In the genomic region with DNA sequence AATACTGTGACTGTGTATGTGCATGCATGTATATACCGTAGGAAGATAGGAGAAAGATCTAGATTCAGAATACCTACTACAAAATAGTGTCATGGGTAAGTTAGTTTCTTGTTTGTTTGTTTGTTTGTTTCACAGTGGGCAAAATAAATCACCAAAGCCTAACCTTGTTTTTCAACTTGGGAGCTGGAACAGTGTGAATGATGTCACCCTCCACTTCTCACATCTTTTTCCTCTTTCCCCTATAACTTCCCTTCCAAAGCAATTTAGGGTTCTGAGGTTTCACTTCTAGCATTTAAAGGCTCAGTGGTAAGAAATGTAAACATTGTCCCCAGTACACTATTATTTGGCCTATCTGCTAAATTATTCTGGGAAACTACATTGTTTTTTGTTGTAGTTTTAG, we compare ENCODE assay signal across 1 cellular context.
TF ChIP-seq lines count a peak whose summit lies in the region.

No MANE protein-coding gene starts in this region.

TF ChIP-seq in K562, 482 proteins besides CTCF, POLR2A, EP300 and RAD21:
- TF ChIP-seq, protein P1, sequence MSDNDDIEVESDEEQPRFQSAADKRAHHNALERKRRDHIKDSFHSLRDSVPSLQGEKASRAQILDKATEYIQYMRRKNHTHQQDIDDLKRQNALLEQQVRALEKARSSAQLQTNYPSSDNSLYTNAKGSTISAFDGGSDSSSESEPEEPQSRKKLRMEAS (CRISPR knock-in tag; IDR thresholded peaks at IDR 0.05) = no peak
- TF ChIP-seq, protein P2, sequence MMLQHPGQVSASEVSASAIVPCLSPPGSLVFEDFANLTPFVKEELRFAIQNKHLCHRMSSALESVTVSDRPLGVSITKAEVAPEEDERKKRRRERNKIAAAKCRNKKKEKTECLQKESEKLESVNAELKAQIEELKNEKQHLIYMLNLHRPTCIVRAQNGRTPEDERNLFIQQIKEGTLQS (IDR thresholded peaks at IDR 0.05) = peak; percentile 50; the same call in 1 of the 2 replicates
- TF ChIP-seq, protein P2 (CRISPR knock-in tag; conservative IDR thresholded peaks at IDR 0.05) = no peak
- 0 out of 2 replicates have a peak, but pooled peaks have one; percentile 30 for TF ChIP-seq ATF7 (IDR thresholded peaks at IDR 0.05)
